In genomic region chr2:68185541-68186164, GRCh38 we compare ENCODE assay signal across 8 cellular contexts.
DNase-seq lines count a peak whose midpoint lies in the region; ATAC-seq lines count a peak whose summit lies in the region.

No MANE protein-coding gene starts in this region.

- no peaks in the 10 kb centered on the region for H3K27me3 Mint-ChIP-seq in activated naive CD4-positive, alpha-beta T cell treated with anti-CD3 and anti-CD28 coated beads, Interleukin-2, amount 10 ng/mL, durations not matched to agents 7 days and 5 days

- WGBS in iPS DF 6.9 (ENCODE audit: insufficient coverage, insufficient read length), result no CpG with 5 or more reads among the region's 5 CpGs

- peaks cover 3% of the 10 kb centered on the region; the same call in 1 of the 2 replicates for H3K36me3 ChIP-seq in HAP-1 (replicated peaks)
- peaks cover 2% of the 10 kb centered on the region; the same call in 1 of the 2 replicates for H3K36me3 ChIP-seq in iPS DF 6.9 (ENCODE audit: control insufficient read depth, insufficient read depth, low read length)

- H3K4me1 ChIP-seq in HAP-1 (no peaks in the 10 kb centered on the region), iPS DF 6.9 (ENCODE audit: control insufficient read depth, insufficient read depth, low read length) (no peaks in the 10 kb centered on the region)

- H3K4me3 Mint-ChIP-seq in activated naive CD4-positive, alpha-beta T cell treated with anti-CD3 and anti-CD28 coated beads, Interleukin-2, amount 10 ng/mL, durations not matched to agents 7 days and 5 days, result no peak overlapping the region

- no peak for ATAC-seq in GM19324 (IDR thresholded peaks at IDR 0.05; ENCODE audit: low FRiP score, unreplicated experiment)

- H3K27ac ChIP-seq in iPS DF 6.9 (ENCODE audit: low read length), result no peak overlapping the region

- no peak overlapping the region for H3K4me3 ChIP-seq in HAP-1
- H3K4me3 ChIP-seq in iPS DF 6.9 (ENCODE audit: low read length), result no peak overlapping the region

- H3K9me3 ChIP-seq in HAP-1, result no peaks in the 10 kb centered on the region
- H3K9me3 ChIP-seq in iPS DF 6.9 (ENCODE audit: control insufficient read depth, insufficient read depth, low read length), result no peaks in the 10 kb centered on the region

- in situ Hi-C loops in HAP-1 (cut with MboI; ENCODE audit: low sequenced_read_pairs), result loop anchor here (25.0 kb wide), 1 partner anchor 102 kb away; no protein-coding TSS in a partner anchor

- H3K9me3 Mint-ChIP-seq in activated naive CD4-positive, alpha-beta T cell treated with anti-CD3 and anti-CD28 coated beads, Interleukin-2, amount 10 ng/mL, durations not matched to agents 7 days and 5 days, result no peaks in the 10 kb centered on the region

- DNase-seq in COLO668 (lab: John Stamatoyannopoulos, UW; ENCODE audit: unreplicated experiment) (peak; percentile 55), HAP-1 (ENCODE audit: low spot score in 2 of 2) (peak; percentile 65 to 83), RKO (ENCODE audit: low spot score) (peak; percentile 68), iPS DF 6.9 (ENCODE audit: low read depth, low spot score) (peak; percentile 55), superior temporal gyrus (ENCODE audit: extremely low spot score) (no peak)
- DNase-seq in activated naive CD4-positive, alpha-beta T cell treated with anti-CD3 and anti-CD28 coated beads, Interleukin-2, amount 10 ng/mL, durations not matched to agents 7 days and 5 days, result peak; percentile 67
- peak; percentile 17 for DNase-seq in stimulated activated CD8-positive, alpha-beta memory T cell treated with anti-CD3 and anti-CD28 coated beads, Interleukin-15, amount 100 ng/mL, for 1 hour (ENCODE audit: low read depth)

- CTCF ChIA-PET in activated naive CD4-positive, alpha-beta T cell treated with anti-CD3 and anti-CD28 coated beads, Interleukin-2, amount 10 ng/mL, durations not matched to agents 7 days and 5 days (lab: Charles Lee), result interaction anchor here (0.6 to 3.5 kb wide), 12 partner anchors 8 to 99 kb away, joined by 3 to 12 read pairs (median 5); partner anchors contain the start of gene PNO1

- peaks cover 29% of the 10 kb centered on the region for H3K36me3 Mint-ChIP-seq in activated naive CD4-positive, alpha-beta T cell treated with anti-CD3 and anti-CD28 coated beads, Interleukin-2, amount 10 ng/mL, durations not matched to agents 7 days and 5 days

- H3K27me3 ChIP-seq in HAP-1 (ENCODE audit: low read depth) (no peaks in the 10 kb centered on the region), iPS DF 6.9 (ENCODE audit: control insufficient read depth, insufficient read depth, low read length) (no peaks in the 10 kb centered on the region)

- H3K4me1 Mint-ChIP-seq in activated naive CD4-positive, alpha-beta T cell treated with anti-CD3 and anti-CD28 coated beads, Interleukin-2, amount 10 ng/mL, durations not matched to agents 7 days and 5 days, result peaks cover 12% of the 10 kb centered on the region

- H3K27ac Mint-ChIP-seq in activated naive CD4-positive, alpha-beta T cell treated with anti-CD3 and anti-CD28 coated beads, Interleukin-2, amount 10 ng/mL, durations not matched to agents 7 days and 5 days, result peak overlapping the region; percentile 42
